8 cellular contexts compared by ENCODE assay signal in the genomic region with DNA sequence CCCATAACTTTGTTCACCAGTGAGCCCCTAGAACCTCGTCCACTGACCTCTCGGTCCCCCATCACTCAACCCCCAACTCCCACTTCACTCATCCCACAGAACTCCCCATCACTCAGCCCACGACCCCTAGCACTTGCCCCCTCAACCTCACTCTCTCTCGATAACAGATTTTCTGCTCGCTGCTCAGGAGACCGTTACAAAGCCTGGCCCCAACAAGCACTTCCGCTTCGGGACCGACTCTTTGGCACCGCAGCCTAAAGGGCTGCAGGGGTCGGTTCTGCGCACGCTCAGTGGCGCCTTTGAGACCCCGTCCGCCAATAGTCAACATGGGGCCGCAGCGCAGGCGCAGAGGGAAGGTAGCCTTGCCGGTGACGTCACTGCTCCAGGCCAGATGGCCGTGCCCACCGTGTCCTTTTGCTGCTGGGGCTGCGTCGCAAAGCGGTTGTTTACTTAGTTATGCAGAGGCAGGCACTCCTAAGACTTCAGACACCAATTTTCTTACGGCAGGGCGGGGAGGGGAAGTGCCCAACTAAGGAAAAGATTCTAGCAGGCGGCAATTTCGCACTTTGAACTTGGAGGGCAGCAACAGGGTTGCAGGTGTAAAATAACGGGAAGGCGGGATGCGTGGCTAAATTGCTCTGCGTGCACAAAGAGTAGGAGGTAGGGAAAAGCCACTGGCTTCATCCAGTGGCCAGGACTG. TPM values are rescaled to one million over a fixed set of nuclear protein-coding genes. Genes with fewer than 3 reads are reported as not detected.
DNase-seq lines count a peak whose midpoint lies in the region; ATAC-seq and TF ChIP-seq lines count a peak whose summit lies in the region.

ZNF182 (minus strand) TSS at position 232 of the 700 bp plus-strand sequence. CDS start 1,380 bp downstream, outside the sequence.

- dilution Hi-C loops in mammary epithelial cell (cut with HindIII; ENCODE audit: low sequenced_read_pairs), result no loop called here

- H2AFZ ChIP-seq in mammary epithelial cell (ENCODE audit: low read depth, low read length), result peak within 1 kb of the TSS; percentile 88

- CTCF ChIA-PET in mammary epithelial cell (lab: Charles Lee; ENCODE audit: low non-redundant PET), result no interaction called here

- WGBS in mammary epithelial cell (ENCODE audit: low coverage, missing lambda C conversion rate), result 23% methylated on average over 16 of the region's 34 CpGs

- peak within 1 kb of the TSS; percentile 78 for H3K4me2 ChIP-seq in mammary epithelial cell (ENCODE audit: insufficient read depth, low read depth, low read length)

- TF ChIP-seq CTCF in WERI-Rb-1 (IDR thresholded peaks at IDR 0.05; ENCODE audit: low read depth, low read length) (no peak), mammary epithelial cell (conservative IDR thresholded peaks at IDR 0.05 in 1 of 2, IDR thresholded peaks at IDR 0.05 in 1 of 2; ENCODE audit: extremely low read depth in 1 of 2, insufficient read depth in 1 of 2, low read depth in 1 of 2, low read length in 2 of 2) (no peak)

- no peaks in the 10 kb centered on the region for H4K20me1 ChIP-seq in mammary epithelial cell (ENCODE audit: insufficient read depth, low read length)

- DNase-seq in ACHN (peak; percentile 85), NCI-H2196 treated with DMSO at 0.1 percent for 48 hours (lab: John Stamatoyannopoulos, UW; ENCODE audit: unreplicated experiment) (peak; percentile 82), WERI-Rb-1 (peak; percentile 95), mammary epithelial cell (peak; percentile 73), iPS-NIHi11 (ENCODE audit: low spot score) (peak; percentile 88)

- H3K27me3 ChIP-seq in WERI-Rb-1 (ENCODE audit: insufficient read depth, low read depth, severe bottlenecking) (peaks cover 10% of the 10 kb centered on the region), mammary epithelial cell (ENCODE audit: insufficient read depth, low read length) (no peaks in the 10 kb centered on the region)

- BruUV-seq in mammary epithelial cell (replicated peaks; lab: Mats Ljungman, UMichigan), result no TSS peak

- in situ Hi-C loops in ACHN (cut with HindIII; ENCODE audit: low pct_ligation_motif_present, low pct_unique_long_range_greater_than_20kb, low sequenced_read_pairs), result no loop called here
- in situ Hi-C loops in mammary epithelial cell (cut with MboI; ENCODE audit: low sequenced_read_pairs in 2 of 2), result no loop called here

- intact Hi-C loops in mammary epithelial cell (cut with micrococcal nuclease), result no loop called here

- H3K4me3 ChIP-seq in WERI-Rb-1 (ENCODE audit: low read depth, low read length), result peak within 1 kb of the TSS; percentile 81
- peak within 1 kb of the TSS; percentile 39 to 74 (median 52) for H3K4me3 ChIP-seq in mammary epithelial cell (replicated peaks in 1 of 3; ENCODE audit: insufficient read depth in 1 of 3, low read depth in 2 of 3, low read length in 3 of 3)
- peak within 1 kb of the TSS; percentile 35 to 56 (median 46) for H3K4me3 ChIP-seq in skin epidermis

- peak within 1 kb of the TSS; percentile 88 for H3K27ac ChIP-seq in WERI-Rb-1
- H3K27ac ChIP-seq in mammary epithelial cell (ENCODE audit: insufficient read depth, low read depth, low read length), result peak within 1 kb of the TSS; percentile 47
- peak within 1 kb of the TSS in 20 of 21 experiments; percentile 32 to 87 (median 72) for H3K27ac ChIP-seq in skin epidermis

- no peaks in the 10 kb centered on the region for H3K79me2 ChIP-seq in mammary epithelial cell (ENCODE audit: insufficient read depth, low read length)

- H3K9me3 ChIP-seq in WERI-Rb-1 (ENCODE audit: severe bottlenecking) (no peaks in the 10 kb centered on the region), mammary epithelial cell (replicated peaks; ENCODE audit: insufficient read depth, low read length) (no peaks in the 10 kb centered on the region)

- no peaks in the 10 kb centered on the region for H3K4me1 ChIP-seq in mammary epithelial cell (ENCODE audit: insufficient read depth, low read length)

- no peaks in the 10 kb centered on the region; the same call in 1 of the 2 replicates for H3K36me3 ChIP-seq in WERI-Rb-1
- no peaks in the 10 kb centered on the region for H3K36me3 ChIP-seq in mammary epithelial cell (ENCODE audit: insufficient read depth, low read length)

- ATAC-seq in GM18870 (IDR thresholded peaks at IDR 0.05; ENCODE audit: unreplicated experiment) (peak; percentile 80), HG03103 (IDR thresholded peaks at IDR 0.05; ENCODE audit: low read depth, unreplicated experiment) (peak; percentile 80)

- peak within 1 kb of the TSS; percentile 48 for H3K9ac ChIP-seq in mammary epithelial cell (ENCODE audit: insufficient read depth, low read length)

RNA-seq across cellular contexts. Expression of gene ZNF182, which starts in this region (rescaled TPM):
- 1 to 10 TPM; 3.2 to 3.8 TPM for total RNA-seq in mammary epithelial cell
- 1.2 TPM for polyA plus RNA-seq in mammary epithelial cell
- 0.83 TPM for polyA minus RNA-seq in mammary epithelial cell

Comparison
In these comparisons a context has a peak if more than half of its experiments do, and no peak if none do; other contexts are left out.
1. Peak in every context shown above with its lines: DNase-seq, ATAC-seq, H3K4me3 ChIP-seq and H3K27ac ChIP-seq.